ENCODE assay signal across 1 cellular context in genomic region chr6:146881228-146882181, GRCh38.
A peak's percentile ranks its signal among the peaks of the same experiment; 100 is the strongest.
TF ChIP-seq lines count a peak whose summit lies in the region.

No MANE protein-coding gene starts in this region.

TF ChIP-seq in K562, 482 proteins besides CTCF, POLR2A, EP300 and RAD21 (continued from another document and continues in another):
- TF ChIP-seq ZNF764 (CRISPR knock-in tag; IDR thresholded peaks at IDR 0.05; ENCODE audit: low read depth) (no peak), FOSL1 (tag; conservative IDR thresholded peaks at IDR 0.05) (peak; percentile 17; the same call in 1 of the 2 replicates), PTTG1 (tag; IDR thresholded peaks at IDR 0.05; ENCODE audit: low read depth) (no peak), MECOM (CRISPR knock-in tag; IDR thresholded peaks at IDR 0.05) (peak; percentile 62; the same call in 1 of the 2 replicates), ZNF253 (CRISPR knock-in tag; conservative IDR thresholded peaks at IDR 0.05) (no peak), ZSCAN29 (IDR thresholded peaks at IDR 0.05) (no peak), ZBTB11 (CRISPR knock-in tag; IDR thresholded peaks at IDR 0.05) (peak in 1 of 3 experiments; percentile 47; a peak in 1 of 6 replicates), USF1 (CRISPR knock-in tag; IDR thresholded peaks at IDR 0.05) (no peak), ATF7 (IDR thresholded peaks at IDR 0.05) (0 out of 2 replicates have a peak, but pooled peaks have one; percentile 21), ZNF316 (IDR thresholded peaks at IDR 0.05) (no peak), ZC3H11A (IDR thresholded peaks at IDR 0.05; ENCODE audit: low read depth, low read length) (no peak), ID3 (CRISPR knock-in tag; IDR thresholded peaks at IDR 0.05) (no peak), ID3 (tag; IDR thresholded peaks at IDR 0.05) (no peak), BCLAF1 (IDR thresholded peaks at IDR 0.05; ENCODE audit: borderline replicate concordance in 1 of 2, control insufficient read depth in 1 of 2, low read depth in 2 of 2, low read length in 1 of 2) (no peak), PURB (CRISPR knock-in tag; IDR thresholded peaks at IDR 0.05; ENCODE audit: low read depth) (no peak), COPS2 (conservative IDR thresholded peaks at IDR 0.05) (no peak), HDAC8 (tag; IDR thresholded peaks at IDR 0.05) (no peak), PBX2 (CRISPR knock-in tag; IDR thresholded peaks at IDR 0.05; ENCODE audit: low read depth) (no peak), PBX2 (tag; conservative IDR thresholded peaks at IDR 0.05; ENCODE audit: low read depth) (peak; percentile 26), RBM39 (optimal IDR thresholded peaks at IDR 0.05; ENCODE audit: low read depth, low read length) (no peak), FUS (optimal IDR thresholded peaks at IDR 0.05; ENCODE audit: low read depth, low read length) (no peak), NCOR1 (IDR thresholded peaks at IDR 0.05) (peak; percentile 14; the same call in 1 of the 2 replicates), SMARCA4 (IDR thresholded peaks at IDR 0.05) (peak; percentile 66), MYBL2 (IDR thresholded peaks at IDR 0.05; ENCODE audit: low read depth) (no peak), MYBL2 (CRISPR knock-in tag; IDR thresholded peaks at IDR 0.05; ENCODE audit: borderline replicate concordance) (no peak), PRPF4 (IDR thresholded peaks at IDR 0.05; ENCODE audit: insufficient read depth, low read depth, low read length, poor library complexity, severe bottlenecking) (no peak), SP2 (IDR thresholded peaks at IDR 0.05; ENCODE audit: extremely low read depth, low read depth, low read length, poor library complexity, severe bottlenecking) (no peak), ZNF133 (CRISPR knock-in tag; IDR thresholded peaks at IDR 0.05) (no peak), ZNF668 (CRISPR knock-in tag; IDR thresholded peaks at IDR 0.05) (no peak), MBD1 (CRISPR knock-in tag; IDR thresholded peaks at IDR 0.05) (no peak), ZNF444 (CRISPR knock-in tag; IDR thresholded peaks at IDR 0.05) (no peak), ZFP30 (CRISPR knock-in tag; IDR thresholded peaks at IDR 0.05; ENCODE audit: borderline replicate concordance) (no peak), RB1 (IDR thresholded peaks at IDR 0.05; ENCODE audit: low read depth) (no peak), ZNF551 (CRISPR knock-in tag; IDR thresholded peaks at IDR 0.05) (no peak), EGR1 (conservative IDR thresholded peaks at IDR 0.05) (no peak), HDGF (IDR thresholded peaks at IDR 0.05) (no peak), PTBP1 (IDR thresholded peaks at IDR 0.05; ENCODE audit: low read depth, low read length) (no peak), MCM2 (IDR thresholded peaks at IDR 0.05; ENCODE audit: low read depth) (no peak), NKRF (IDR thresholded peaks at IDR 0.05; ENCODE audit: borderline replicate concordance) (no peak)
